ENCODE assay signal across 1 cellular context in the genomic region with DNA sequence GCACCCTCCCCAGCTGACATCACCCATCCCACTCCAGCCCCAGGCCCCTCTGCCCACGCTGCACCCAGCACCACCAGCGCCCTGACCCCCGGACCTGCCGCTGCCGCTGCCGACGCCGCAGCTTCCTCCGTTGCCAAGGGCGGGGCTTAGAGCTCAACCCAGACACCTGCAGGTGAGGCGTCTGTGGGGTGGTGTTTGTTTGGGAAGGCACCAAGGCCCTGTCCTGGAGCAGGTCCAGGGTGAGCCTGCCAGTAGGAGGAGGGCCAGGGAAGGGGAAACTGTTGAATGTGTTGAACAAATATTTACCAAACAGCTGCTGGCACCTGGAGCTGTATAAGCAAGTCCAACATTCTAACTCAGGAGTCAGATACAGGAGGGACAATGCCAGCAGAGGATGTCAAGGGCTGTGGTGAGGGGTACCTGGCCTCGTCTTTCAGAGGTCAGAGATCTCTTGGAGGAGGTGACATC.
TF ChIP-seq lines count a peak whose summit lies in the region.

No MANE protein-coding gene starts in this region.

TF ChIP-seq in HepG2, 621 proteins besides CTCF, POLR2A, EP300 and RAD21 (continued from another document and continues in another):
- TF ChIP-seq, protein P1, sequence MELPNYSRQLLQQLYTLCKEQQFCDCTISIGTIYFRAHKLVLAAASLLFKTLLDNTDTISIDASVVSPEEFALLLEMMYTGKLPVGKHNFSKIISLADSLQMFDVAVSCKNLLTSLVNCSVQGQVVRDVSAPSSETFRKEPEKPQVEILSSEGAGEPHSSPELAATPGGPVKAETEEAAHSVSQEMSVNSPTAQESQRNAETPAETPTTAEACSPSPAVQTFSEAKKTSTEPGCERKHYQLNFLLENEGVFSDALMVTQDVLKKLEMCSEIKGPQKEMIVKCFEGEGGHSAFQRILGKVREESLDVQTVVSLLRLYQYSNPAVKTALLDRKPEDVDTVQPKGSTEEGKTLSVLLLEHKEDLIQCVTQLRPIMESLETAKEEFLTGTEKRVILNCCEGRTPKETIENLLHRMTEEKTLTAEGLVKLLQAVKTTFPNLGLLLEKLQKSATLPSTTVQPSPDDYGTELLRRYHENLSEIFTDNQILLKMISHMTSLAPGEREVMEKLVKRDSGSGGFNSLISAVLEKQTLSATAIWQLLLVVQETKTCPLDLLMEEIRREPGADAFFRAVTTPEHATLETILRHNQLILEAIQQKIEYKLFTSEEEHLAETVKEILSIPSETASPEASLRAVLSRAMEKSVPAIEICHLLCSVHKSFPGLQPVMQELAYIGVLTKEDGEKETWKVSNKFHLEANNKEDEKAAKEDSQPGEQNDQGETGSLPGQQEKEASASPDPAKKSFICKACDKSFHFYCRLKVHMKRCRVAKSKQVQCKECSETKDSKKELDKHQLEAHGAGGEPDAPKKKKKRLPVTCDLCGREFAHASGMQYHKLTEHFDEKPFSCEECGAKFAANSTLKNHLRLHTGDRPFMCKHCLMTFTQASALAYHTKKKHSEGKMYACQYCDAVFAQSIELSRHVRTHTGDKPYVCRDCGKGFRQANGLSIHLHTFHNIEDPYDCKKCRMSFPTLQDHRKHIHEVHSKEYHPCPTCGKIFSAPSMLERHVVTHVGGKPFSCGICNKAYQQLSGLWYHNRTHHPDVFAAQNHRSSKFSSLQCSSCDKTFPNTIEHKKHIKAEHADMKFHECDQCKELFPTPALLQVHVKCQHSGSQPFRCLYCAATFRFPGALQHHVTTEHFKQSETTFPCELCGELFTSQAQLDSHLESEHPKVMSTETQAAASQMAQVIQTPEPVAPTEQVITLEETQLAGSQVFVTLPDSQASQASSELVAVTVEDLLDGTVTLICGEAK (IDR thresholded peaks at IDR 0.05): no peak
- TF ChIP-seq, protein P1 (CRISPR knock-in tag; IDR thresholded peaks at IDR 0.05): no peak
- TF ChIP-seq FOSL1 (CRISPR knock-in tag; IDR thresholded peaks at IDR 0.05; ENCODE audit: borderline replicate concordance): no peak
- no peak for TF ChIP-seq REXO4 (CRISPR knock-in tag; IDR thresholded peaks at IDR 0.05; ENCODE audit: borderline replicate concordance)
- no peak for TF ChIP-seq ZNF264 (CRISPR knock-in tag; IDR thresholded peaks at IDR 0.05)
- no peak for TF ChIP-seq U2AF2 (IDR thresholded peaks at IDR 0.05; ENCODE audit: low read depth, low read length)
- TF ChIP-seq TBX3 (IDR thresholded peaks at IDR 0.05; ENCODE audit: borderline replicate concordance): peak; percentile 83; the same call in 1 of the 2 replicates
- no peak for TF ChIP-seq RBAK (CRISPR knock-in tag; IDR thresholded peaks at IDR 0.05)
- no peak for TF ChIP-seq ZNF558 (CRISPR knock-in tag; IDR thresholded peaks at IDR 0.05; ENCODE audit: borderline replicate concordance)
- TF ChIP-seq, protein P2, sequence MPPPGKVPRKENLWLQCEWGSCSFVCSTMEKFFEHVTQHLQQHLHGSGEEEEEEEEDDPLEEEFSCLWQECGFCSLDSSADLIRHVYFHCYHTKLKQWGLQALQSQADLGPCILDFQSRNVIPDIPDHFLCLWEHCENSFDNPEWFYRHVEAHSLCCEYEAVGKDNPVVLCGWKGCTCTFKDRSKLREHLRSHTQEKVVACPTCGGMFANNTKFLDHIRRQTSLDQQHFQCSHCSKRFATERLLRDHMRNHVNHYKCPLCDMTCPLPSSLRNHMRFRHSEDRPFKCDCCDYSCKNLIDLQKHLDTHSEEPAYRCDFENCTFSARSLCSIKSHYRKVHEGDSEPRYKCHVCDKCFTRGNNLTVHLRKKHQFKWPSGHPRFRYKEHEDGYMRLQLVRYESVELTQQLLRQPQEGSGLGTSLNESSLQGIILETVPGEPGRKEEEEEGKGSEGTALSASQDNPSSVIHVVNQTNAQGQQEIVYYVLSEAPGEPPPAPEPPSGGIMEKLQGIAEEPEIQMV (CRISPR knock-in tag; IDR thresholded peaks at IDR 0.05; ENCODE audit: low read depth): peak; percentile 50; the same call in 1 of the 2 replicates
- TF ChIP-seq, protein P3, sequence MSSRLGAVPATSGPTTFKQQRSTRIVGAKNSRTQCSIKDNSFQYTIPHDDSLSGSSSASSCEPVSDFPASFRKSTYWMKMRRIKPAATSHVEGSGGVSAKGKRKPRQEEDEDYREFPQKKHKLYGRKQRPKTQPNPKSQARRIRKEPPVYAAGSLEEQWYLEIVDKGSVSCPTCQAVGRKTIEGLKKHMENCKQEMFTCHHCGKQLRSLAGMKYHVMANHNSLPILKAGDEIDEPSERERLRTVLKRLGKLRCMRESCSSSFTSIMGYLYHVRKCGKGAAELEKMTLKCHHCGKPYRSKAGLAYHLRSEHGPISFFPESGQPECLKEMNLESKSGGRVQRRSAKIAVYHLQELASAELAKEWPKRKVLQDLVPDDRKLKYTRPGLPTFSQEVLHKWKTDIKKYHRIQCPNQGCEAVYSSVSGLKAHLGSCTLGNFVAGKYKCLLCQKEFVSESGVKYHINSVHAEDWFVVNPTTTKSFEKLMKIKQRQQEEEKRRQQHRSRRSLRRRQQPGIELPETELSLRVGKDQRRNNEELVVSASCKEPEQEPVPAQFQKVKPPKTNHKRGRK (CRISPR knock-in tag; IDR thresholded peaks at IDR 0.05): no peak
- TF ChIP-seq, protein P4, sequence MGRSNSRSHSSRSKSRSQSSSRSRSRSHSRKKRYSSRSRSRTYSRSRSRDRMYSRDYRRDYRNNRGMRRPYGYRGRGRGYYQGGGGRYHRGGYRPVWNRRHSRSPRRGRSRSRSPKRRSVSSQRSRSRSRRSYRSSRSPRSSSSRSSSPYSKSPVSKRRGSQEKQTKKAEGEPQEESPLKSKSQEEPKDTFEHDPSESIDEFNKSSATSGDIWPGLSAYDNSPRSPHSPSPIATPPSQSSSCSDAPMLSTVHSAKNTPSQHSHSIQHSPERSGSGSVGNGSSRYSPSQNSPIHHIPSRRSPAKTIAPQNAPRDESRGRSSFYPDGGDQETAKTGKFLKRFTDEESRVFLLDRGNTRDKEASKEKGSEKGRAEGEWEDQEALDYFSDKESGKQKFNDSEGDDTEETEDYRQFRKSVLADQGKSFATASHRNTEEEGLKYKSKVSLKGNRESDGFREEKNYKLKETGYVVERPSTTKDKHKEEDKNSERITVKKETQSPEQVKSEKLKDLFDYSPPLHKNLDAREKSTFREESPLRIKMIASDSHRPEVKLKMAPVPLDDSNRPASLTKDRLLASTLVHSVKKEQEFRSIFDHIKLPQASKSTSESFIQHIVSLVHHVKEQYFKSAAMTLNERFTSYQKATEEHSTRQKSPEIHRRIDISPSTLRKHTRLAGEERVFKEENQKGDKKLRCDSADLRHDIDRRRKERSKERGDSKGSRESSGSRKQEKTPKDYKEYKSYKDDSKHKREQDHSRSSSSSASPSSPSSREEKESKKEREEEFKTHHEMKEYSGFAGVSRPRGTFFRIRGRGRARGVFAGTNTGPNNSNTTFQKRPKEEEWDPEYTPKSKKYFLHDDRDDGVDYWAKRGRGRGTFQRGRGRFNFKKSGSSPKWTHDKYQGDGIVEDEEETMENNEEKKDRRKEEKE (IDR thresholded peaks at IDR 0.05): no peak
- TF ChIP-seq ISL2 (CRISPR knock-in tag; IDR thresholded peaks at IDR 0.05): 0 out of 2 replicates have a peak, but pooled peaks have one; percentile 22
- TF ChIP-seq, protein P5, sequence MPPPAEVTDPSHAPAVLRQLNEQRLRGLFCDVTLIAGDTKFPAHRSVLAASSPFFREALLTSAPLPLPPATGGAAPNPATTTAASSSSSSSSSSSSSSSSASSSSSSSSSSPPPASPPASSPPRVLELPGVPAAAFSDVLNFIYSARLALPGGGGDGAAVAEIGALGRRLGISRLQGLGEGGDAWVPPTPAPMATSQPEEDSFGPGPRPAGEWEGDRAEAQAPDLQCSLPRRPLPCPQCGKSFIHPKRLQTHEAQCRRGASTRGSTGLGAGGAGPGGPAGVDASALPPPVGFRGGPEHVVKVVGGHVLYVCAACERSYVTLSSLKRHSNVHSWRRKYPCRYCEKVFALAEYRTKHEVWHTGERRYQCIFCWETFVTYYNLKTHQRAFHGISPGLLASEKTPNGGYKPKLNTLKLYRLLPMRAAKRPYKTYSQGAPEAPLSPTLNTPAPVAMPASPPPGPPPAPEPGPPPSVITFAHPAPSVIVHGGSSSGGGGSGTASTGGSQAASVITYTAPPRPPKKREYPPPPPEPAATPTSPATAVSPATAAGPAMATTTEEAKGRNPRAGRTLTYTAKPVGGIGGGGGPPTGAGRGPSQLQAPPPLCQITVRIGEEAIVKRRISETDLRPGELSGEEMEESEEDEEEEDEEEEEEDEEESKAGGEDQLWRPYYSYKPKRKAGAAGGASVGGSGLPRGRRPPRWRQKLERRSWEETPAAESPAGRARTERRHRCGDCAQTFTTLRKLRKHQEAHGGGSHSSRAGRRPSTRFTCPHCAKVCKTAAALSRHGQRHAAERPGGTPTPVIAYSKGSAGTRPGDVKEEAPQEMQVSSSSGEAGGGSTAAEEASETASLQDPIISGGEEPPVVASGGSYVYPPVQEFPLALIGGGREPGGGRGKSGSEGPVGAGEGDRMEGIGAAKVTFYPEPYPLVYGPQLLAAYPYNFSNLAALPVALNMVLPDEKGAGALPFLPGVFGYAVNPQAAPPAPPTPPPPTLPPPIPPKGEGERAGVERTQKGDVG (CRISPR knock-in tag; IDR thresholded peaks at IDR 0.05; ENCODE audit: borderline replicate concordance): no peak
- TF ChIP-seq, protein P6, sequence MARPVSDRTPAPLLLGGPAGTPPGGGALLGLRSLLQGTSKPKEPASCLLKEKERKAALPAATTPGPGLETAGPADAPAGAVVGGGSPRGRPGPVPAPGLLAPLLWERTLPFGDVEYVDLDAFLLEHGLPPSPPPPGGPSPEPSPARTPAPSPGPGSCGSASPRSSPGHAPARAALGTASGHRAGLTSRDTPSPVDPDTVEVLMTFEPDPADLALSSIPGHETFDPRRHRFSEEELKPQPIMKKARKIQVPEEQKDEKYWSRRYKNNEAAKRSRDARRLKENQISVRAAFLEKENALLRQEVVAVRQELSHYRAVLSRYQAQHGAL (CRISPR knock-in tag; IDR thresholded peaks at IDR 0.05; ENCODE audit: not compliant biosample characterization): no peak
- TF ChIP-seq, protein P7, sequence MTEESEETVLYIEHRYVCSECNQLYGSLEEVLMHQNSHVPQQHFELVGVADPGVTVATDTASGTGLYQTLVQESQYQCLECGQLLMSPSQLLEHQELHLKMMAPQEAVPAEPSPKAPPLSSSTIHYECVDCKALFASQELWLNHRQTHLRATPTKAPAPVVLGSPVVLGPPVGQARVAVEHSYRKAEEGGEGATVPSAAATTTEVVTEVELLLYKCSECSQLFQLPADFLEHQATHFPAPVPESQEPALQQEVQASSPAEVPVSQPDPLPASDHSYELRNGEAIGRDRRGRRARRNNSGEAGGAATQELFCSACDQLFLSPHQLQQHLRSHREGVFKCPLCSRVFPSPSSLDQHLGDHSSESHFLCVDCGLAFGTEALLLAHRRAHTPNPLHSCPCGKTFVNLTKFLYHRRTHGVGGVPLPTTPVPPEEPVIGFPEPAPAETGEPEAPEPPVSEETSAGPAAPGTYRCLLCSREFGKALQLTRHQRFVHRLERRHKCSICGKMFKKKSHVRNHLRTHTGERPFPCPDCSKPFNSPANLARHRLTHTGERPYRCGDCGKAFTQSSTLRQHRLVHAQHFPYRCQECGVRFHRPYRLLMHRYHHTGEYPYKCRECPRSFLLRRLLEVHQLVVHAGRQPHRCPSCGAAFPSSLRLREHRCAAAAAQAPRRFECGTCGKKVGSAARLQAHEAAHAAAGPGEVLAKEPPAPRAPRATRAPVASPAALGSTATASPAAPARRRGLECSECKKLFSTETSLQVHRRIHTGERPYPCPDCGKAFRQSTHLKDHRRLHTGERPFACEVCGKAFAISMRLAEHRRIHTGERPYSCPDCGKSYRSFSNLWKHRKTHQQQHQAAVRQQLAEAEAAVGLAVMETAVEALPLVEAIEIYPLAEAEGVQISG (CRISPR knock-in tag; IDR thresholded peaks at IDR 0.05): peak; percentile 41; the same call in 1 of the 2 replicates
